ENCODE assay signal across 25 cellular contexts in genomic region chr14:56720703-56721426, GRCh38.
"Had no signal": no experiment of that assay in that cellular context is flagged by ENCODE, and none has a peak within 500 bp of the region (broad histone marks: within the 10 kb centered on the region; RNA-seq: fewer than 3 reads in every experiment).

No MANE protein-coding gene starts in this region.

- H3K36me3 ChIP-seq: breast epithelium, colonic mucosa, esophagus muscularis mucosa, lower lobe of right lung, neural progenitor cell, vagina had no signal

- H3K27me3 ChIP-seq: breast epithelium, colonic mucosa, neural progenitor cell, testis, vagina had no signal

- H3K27ac ChIP-seq: breast epithelium, colonic mucosa, dorsolateral prefrontal cortex, esophagus muscularis mucosa, lower lobe of right lung, neural progenitor cell, testis, vagina had no signal

- H3K4me1 ChIP-seq: breast epithelium, colonic mucosa, esophagus muscularis mucosa, lower lobe of right lung, testis, vagina had no signal

- DNase-seq: activated B cell treated with CpG ODN at 0.5 μM for 24 hours; activated CD4-positive, alpha-beta T cell treated with anti-CD3 and anti-CD28 coated beads for 36 hours; activated CD4-positive, alpha-beta T cell treated with anti-CD3 and anti-CD28 coated beads, Interleukin-2, amount 50 U/mL, for 4 hours; activated CD8-positive, alpha-beta memory T cell treated with anti-CD3 and anti-CD28 coated beads for 24 hours; activated CD8-positive, alpha-beta memory T cell treated with anti-CD3 and anti-CD28 coated beads, Interleukin-2, amount 50 U/mL, for 4 hours; activated naive CD4-positive, alpha-beta T cell; activated naive CD8-positive, alpha-beta T cell treated with anti-CD3 and anti-CD28 coated beads for 36 hours; activated T-cell treated with anti-CD3 and anti-CD28 coated beads, Interleukin-2, amount 50 U/mL, for 4 hours; amniotic stem cell; colonic mucosa; dorsolateral prefrontal cortex; effector memory CD8-positive, alpha-beta T cell; hypothalamus; lower lobe of right lung; mesendoderm; naive thymus-derived CD4-positive, alpha-beta T cell; stimulated activated CD4-positive, alpha-beta T cell treated with anti-CD3 and anti-CD28 coated beads, Interleukin-2, amount 100 ng/mL, for 48 hours; stimulated activated CD8-positive, alpha-beta memory T cell treated with anti-CD3 and anti-CD28 coated beads, Interleukin-4, amount 100 ng/mL, for 48 hours; stimulated activated naive CD4-positive, alpha-beta T cell; testis had no signal

- ATAC-seq: activated CD4-positive, alpha-beta T cell treated with anti-CD3 and anti-CD28 coated beads for 36 hours; activated T-cell treated with anti-CD3 and anti-CD28 coated beads, Interleukin-2, amount 50 U/mL, for 4 hours; effector memory CD8-positive, alpha-beta T cell; left lobe of liver; lower lobe of right lung; naive thymus-derived CD4-positive, alpha-beta T cell had no signal

- H3K4me3 ChIP-seq: breast epithelium, colonic mucosa, dorsolateral prefrontal cortex, esophagus muscularis mucosa, lower lobe of right lung, neural progenitor cell, testis, vagina had no signal

- H3K9me3 ChIP-seq: breast epithelium, colonic mucosa, esophagus muscularis mucosa, lower lobe of right lung, testis, vagina had no signal
